In genomic region chrX:114959729-114960128, GRCh38 we compare ENCODE assay signal across 12 cellular contexts. TPM values are rescaled to one million over a fixed set of nuclear protein-coding genes. Genes with fewer than 3 reads are reported as not detected.
DNase-seq lines count a peak whose midpoint lies in the region; ATAC-seq, FAIRE-seq and TF ChIP-seq lines count a peak whose summit lies in the region.
"Had no signal": no experiment of that assay in that cellular context is flagged by ENCODE, and none has a peak within 500 bp of the region (broad histone marks: within the 10 kb centered on the region; RNA-seq: fewer than 3 reads in every experiment).

No MANE protein-coding gene starts in this region.

- no peak overlapping the region for H3K4me2 ChIP-seq in Loucy (ENCODE audit: low read depth, low read length, poor library complexity, severe bottlenecking)

- no peaks in the 10 kb centered on the region for H3K36me3 ChIP-seq in Loucy (ENCODE audit: insufficient read depth, low read length)
- no peaks in the 10 kb centered on the region for H3K36me3 ChIP-seq in WERI-Rb-1
- H3K36me3 ChIP-seq: SJSA1 had no signal

- no peaks in the 10 kb centered on the region for H3K79me2 ChIP-seq in Loucy (ENCODE audit: insufficient read depth, low read length)

- H2AFZ ChIP-seq in Loucy (ENCODE audit: low read length): no peak overlapping the region

- H3F3A ChIP-seq in Loucy (ENCODE audit: low read depth): no peaks in the 10 kb centered on the region

- DNase-seq in GM03348 (ENCODE audit: low spot score) (peak; percentile 29), neural crest cell (ENCODE audit: low read depth, low spot score) (no peak), retina (no peak), WERI-Rb-1 (no peak), GM12892 (ENCODE audit: insufficient read length) (no peak)
- DNase-seq: activated naive CD4-positive, alpha-beta T cell treated with anti-CD3 and anti-CD28 coated beads, Interleukin-2, amount 10 ng/mL, durations not matched to agents 7 days and 5 days; stimulated activated CD4-positive, alpha-beta T cell treated with anti-CD3 and anti-CD28 coated beads, Interleukin-4, amount 100 ng/mL, for 4 hours had no signal

- no peak overlapping the region for H3K9ac ChIP-seq in Loucy (ENCODE audit: low read depth, low read length, poor library complexity, severe bottlenecking)

- peak; percentile 50 for TF ChIP-seq CTCF in Loucy (conservative IDR thresholded peaks at IDR 0.05; ENCODE audit: low read length)
- peak; percentile 77 for TF ChIP-seq CTCF in neural crest cell (conservative IDR thresholded peaks at IDR 0.05)
- TF ChIP-seq CTCF in WERI-Rb-1 (IDR thresholded peaks at IDR 0.05; ENCODE audit: low read depth, low read length): no peak

- no peaks in the 10 kb centered on the region for H4K20me1 ChIP-seq in Loucy (ENCODE audit: insufficient read depth, low read length, poor library complexity, severe bottlenecking)

- H3K9me3 ChIP-seq in Loucy (ENCODE audit: insufficient read depth, low read depth, low read length): no peaks in the 10 kb centered on the region
- no peaks in the 10 kb centered on the region for H3K9me3 ChIP-seq in WERI-Rb-1 (ENCODE audit: severe bottlenecking)
- H3K9me3 ChIP-seq: SJSA1 had no signal

- no peak for TF ChIP-seq POLR2A in GM12892 (IDR thresholded peaks at IDR 0.05; ENCODE audit: low read depth, low read length)

- H3K4me3 Mint-ChIP-seq in neural crest cell: no peak overlapping the region
- H3K4me3 Mint-ChIP-seq: activated naive CD4-positive, alpha-beta T cell treated with anti-CD3 and anti-CD28 coated beads, Interleukin-2, amount 10 ng/mL, durations not matched to agents 7 days and 5 days; memory B cell had no signal

- no peaks in the 10 kb centered on the region for H3K27me3 Mint-ChIP-seq in neural crest cell (ENCODE audit: low read depth)
- H3K27me3 Mint-ChIP-seq: activated naive CD4-positive, alpha-beta T cell treated with anti-CD3 and anti-CD28 coated beads, Interleukin-2, amount 10 ng/mL, durations not matched to agents 7 days and 5 days; memory B cell had no signal

- ATAC-seq in HG02623 (IDR thresholded peaks at IDR 0.05; ENCODE audit: unreplicated experiment): no peak

- FAIRE-seq in colon (lab: Jason Lieb, UNC) (peak; percentile 94), GM12892 (lab: Jason Lieb, UNC) (no peak)

- no peak overlapping the region for H3K27ac ChIP-seq in WERI-Rb-1
- H3K27ac ChIP-seq: SJSA1 had no signal

- H3K9me3 Mint-ChIP-seq in neural crest cell: no peaks in the 10 kb centered on the region
- H3K9me3 Mint-ChIP-seq: activated naive CD4-positive, alpha-beta T cell treated with anti-CD3 and anti-CD28 coated beads, Interleukin-2, amount 10 ng/mL, durations not matched to agents 7 days and 5 days; memory B cell had no signal

- no peaks in the 10 kb centered on the region for H3K4me1 Mint-ChIP-seq in neural crest cell
- H3K4me1 Mint-ChIP-seq: activated naive CD4-positive, alpha-beta T cell treated with anti-CD3 and anti-CD28 coated beads, Interleukin-2, amount 10 ng/mL, durations not matched to agents 7 days and 5 days; memory B cell had no signal

- no peaks in the 10 kb centered on the region for H3K9me2 ChIP-seq in Loucy (replicated peaks; ENCODE audit: low read depth, low read length)

- no peak overlapping the region for H3K27ac Mint-ChIP-seq in neural crest cell (ENCODE audit: unreplicated experiment)
- H3K27ac Mint-ChIP-seq: activated naive CD4-positive, alpha-beta T cell treated with anti-CD3 and anti-CD28 coated beads, Interleukin-2, amount 10 ng/mL, durations not matched to agents 7 days and 5 days; memory B cell had no signal

- H3K27me3 ChIP-seq in Loucy (ENCODE audit: insufficient read depth, low read length, poor library complexity, severe bottlenecking): no peaks in the 10 kb centered on the region
- peaks cover 72% of the 10 kb centered on the region for H3K27me3 ChIP-seq in WERI-Rb-1 (ENCODE audit: insufficient read depth, low read depth, severe bottlenecking)
- H3K27me3 ChIP-seq: SJSA1 had no signal

- H3K36me3 Mint-ChIP-seq in neural crest cell (ENCODE audit: low read depth): no peaks in the 10 kb centered on the region
- H3K36me3 Mint-ChIP-seq: activated naive CD4-positive, alpha-beta T cell treated with anti-CD3 and anti-CD28 coated beads, Interleukin-2, amount 10 ng/mL, durations not matched to agents 7 days and 5 days; memory B cell had no signal

- H3K4me1 ChIP-seq in Loucy (ENCODE audit: insufficient read depth, low read length, poor library complexity, severe bottlenecking): no peaks in the 10 kb centered on the region
- H3K4me1 ChIP-seq: SJSA1 had no signal

- H3K4me3 ChIP-seq in Loucy (ENCODE audit: low read length, poor library complexity, severe bottlenecking): no peak overlapping the region
- H3K4me3 ChIP-seq in WERI-Rb-1 (ENCODE audit: low read depth, low read length): no peak overlapping the region
- H3K4me3 ChIP-seq: SJSA1 had no signal

RNA-seq across cellular contexts. Expression of gene IL13RA2, which starts 57.7 kb away (rescaled TPM):
- 0.51 and 0.57 TPM in 2 replicates for total RNA-seq in neural crest cell
- not detected for polyA plus RNA-seq in GM12892 (2012; ENCODE audit: missing spikeins)
- total RNA-seq: SJSA1 had no signal
